9 cellular contexts compared by ENCODE assay signal in the genomic region with DNA sequence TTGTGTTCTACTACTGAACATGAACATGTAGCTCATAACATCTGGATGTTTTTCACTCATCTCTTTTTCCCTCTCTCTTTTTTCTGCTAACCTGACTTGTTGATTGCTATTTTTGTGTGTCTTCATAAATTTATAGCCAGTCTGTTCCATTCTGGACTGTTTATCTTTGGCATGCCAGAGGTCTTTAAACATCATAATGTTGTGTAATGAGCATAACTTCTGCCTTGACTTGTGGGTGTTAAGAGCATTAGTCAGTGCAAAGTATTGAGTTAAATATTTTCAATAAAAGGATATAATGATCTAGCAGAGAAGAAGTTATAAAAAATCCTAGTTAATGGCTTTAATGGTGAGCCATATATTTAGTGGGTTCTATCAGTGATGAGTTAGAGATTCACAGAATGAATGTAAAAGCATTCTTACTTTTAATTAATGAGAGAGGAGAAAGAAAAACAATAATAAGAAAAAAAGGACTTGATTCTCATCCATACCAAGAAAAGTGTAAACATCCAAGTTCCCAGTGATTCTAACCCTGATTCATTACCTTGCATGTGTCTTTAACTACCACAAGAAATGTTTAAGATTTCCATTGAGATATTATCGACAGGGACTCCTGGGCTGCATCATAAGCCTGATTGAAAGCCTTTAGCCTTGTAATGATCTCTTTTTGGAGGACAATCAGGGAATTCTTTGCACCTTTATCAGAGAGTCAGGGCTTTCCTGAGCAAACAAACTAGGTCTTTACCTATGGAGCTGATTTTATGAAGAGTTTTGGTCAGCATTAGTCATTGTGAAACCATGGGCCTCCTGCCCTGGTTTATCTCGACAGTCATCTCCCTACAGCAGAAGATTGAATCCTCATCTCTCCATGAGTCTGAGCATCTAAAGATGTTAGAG. TPM values are rescaled to one million over a fixed set of nuclear protein-coding genes. Genes with fewer than 3 reads are reported as not detected.
DNase-seq lines count a peak whose midpoint lies in the region; ATAC-seq, FAIRE-seq and TF ChIP-seq lines count a peak whose summit lies in the region.
"Had no signal": no experiment of that assay in that cellular context is flagged by ENCODE, and none has a peak within 500 bp of the region (broad histone marks: within the 10 kb centered on the region; RNA-seq: fewer than 3 reads in every experiment).

No MANE protein-coding gene starts in this region.

- peaks cover 2% of the 10 kb centered on the region for H3K36me3 Mint-ChIP-seq in T-helper 17 cell (ENCODE audit: low read depth)
- no peaks in the 10 kb centered on the region for H3K36me3 Mint-ChIP-seq in natural killer cell treated with Interleukin-12 subunit alpha and Interleukin-12 subunit beta and Interleukin-15 and Interleukin-18, amount 100 ng/mL, for 72 hours

- DNase-seq in Caki2 (ENCODE audit: low read depth) (peak; percentile 69), H54 (ENCODE audit: insufficient read length, low spot score) (no peak), RWPE2 (ENCODE audit: low spot score) (no peak), kidney tubule cell (ENCODE audit: low spot score) (peak; percentile 84), cardiac septum (ENCODE audit: low spot score) (no peak), anterior cingulate cortex (lab: John Stamatoyannopoulos, UW) (no peak), T-helper 17 cell (no peak)
- no peak for DNase-seq in natural killer cell treated with Interleukin-12 subunit alpha and Interleukin-12 subunit beta and Interleukin-15 and Interleukin-18, amount 100 ng/mL, for 72 hours (ENCODE audit: low spot score)

- H3K9me3 ChIP-seq in RWPE2 (ENCODE audit: severe bottlenecking) (no peaks in the 10 kb centered on the region), T-helper 17 cell (ENCODE audit: control insufficient read depth, low read length, poor library complexity, severe bottlenecking) (no peaks in the 10 kb centered on the region)

- no peak for TF ChIP-seq CTCF in RWPE2 (IDR thresholded peaks at IDR 0.05; ENCODE audit: poor library complexity, severe bottlenecking)

- H3K27me3 Mint-ChIP-seq in T-helper 17 cell: no peaks in the 10 kb centered on the region
- no peaks in the 10 kb centered on the region for H3K27me3 Mint-ChIP-seq in natural killer cell treated with Interleukin-12 subunit alpha and Interleukin-12 subunit beta and Interleukin-15 and Interleukin-18, amount 100 ng/mL, for 72 hours

- no peaks in the 10 kb centered on the region for H3K27me3 ChIP-seq in RWPE2 (ENCODE audit: insufficient read depth, poor library complexity, severe bottlenecking)

- H3K4me1 Mint-ChIP-seq in T-helper 17 cell: no peaks in the 10 kb centered on the region
- H3K4me1 Mint-ChIP-seq in natural killer cell treated with Interleukin-12 subunit alpha and Interleukin-12 subunit beta and Interleukin-15 and Interleukin-18, amount 100 ng/mL, for 72 hours (ENCODE audit: low read depth in 2 of 2): no peaks in the 10 kb centered on the region

- H3K36me3 ChIP-seq in RWPE2 (ENCODE audit: low read depth): no peaks in the 10 kb centered on the region

- no peaks in the 10 kb centered on the region for H3K9me3 Mint-ChIP-seq in natural killer cell treated with Interleukin-12 subunit alpha and Interleukin-12 subunit beta and Interleukin-15 and Interleukin-18, amount 100 ng/mL, for 72 hours

- peaks cover 37% of the 10 kb centered on the region for H3K4me1 ChIP-seq in RWPE2 (ENCODE audit: insufficient read depth, poor library complexity, severe bottlenecking)

- H3K27ac ChIP-seq in RWPE2 (ENCODE audit: poor library complexity, severe bottlenecking): peak overlapping the region; percentile 96

- FAIRE-seq in H54 (lab: Jason Lieb, UNC): peak; percentile 93
- FAIRE-seq: HepG2 had no signal

- peak; percentile 90 for ATAC-seq in RWPE2 (ENCODE audit: low read depth)
- no peak for ATAC-seq in T-helper 17 cell
- ATAC-seq in natural killer cell treated with Interleukin-12 subunit alpha and Interleukin-12 subunit beta and Interleukin-15 and Interleukin-18, amount 100 ng/mL, for 72 hours: no peak
- ATAC-seq: HepG2 had no signal

- intact Hi-C loops in cardiac septum (cut with DNase I): no loop called here

- in situ Hi-C loops in Caki2 (cut with HindIII; ENCODE audit: low pct_unique_long_range_greater_than_20kb, low sequenced_read_pairs): no loop called here

- TF ChIP-seq POLR2A in H54 (IDR thresholded peaks at IDR 0.05; ENCODE audit: low read depth, low read length): no peak

- H3K4me3 Mint-ChIP-seq in T-helper 17 cell: no peak overlapping the region
- H3K4me3 Mint-ChIP-seq in natural killer cell treated with Interleukin-12 subunit alpha and Interleukin-12 subunit beta and Interleukin-15 and Interleukin-18, amount 100 ng/mL, for 72 hours: no peak overlapping the region

- H3K27ac Mint-ChIP-seq in T-helper 17 cell: no peak overlapping the region
- no peak overlapping the region for H3K27ac Mint-ChIP-seq in natural killer cell treated with Interleukin-12 subunit alpha and Interleukin-12 subunit beta and Interleukin-15 and Interleukin-18, amount 100 ng/mL, for 72 hours

- H3K4me3 ChIP-seq in RWPE2 (ENCODE audit: severe bottlenecking): no peak overlapping the region

RNA-seq across cellular contexts. Expression of a gene that starts 22.9 kb away (rescaled TPM):
- 26.3 and 32.1 TPM in 2 replicates for total RNA-seq in Caki2 (2014; rRNA removed; shearing (Covaris generic); ENCODE audit: low replicate concordance)
- 97.6 TPM for total RNA-seq in cardiac septum
- 1 to 10 TPM in 1 of 2 donors, under 1 TPM in 1; 0.50 to 3.8 TPM for total RNA-seq in T-helper 17 cell
- total RNA-seq in natural killer cell treated with Interleukin-12 subunit alpha and Interleukin-12 subunit beta and Interleukin-15 and Interleukin-18, amount 100 ng/mL, for 72 hours: under 1 TPM in 1 of 2 donors, not detected in 1; 0.28 TPM

Comparison
In these comparisons a context has a peak if more than half of its experiments do, and no peak if none do; other contexts are left out.
1. DNase-seq: peak in Caki2 (single experiment) and kidney tubule cell (single experiment); none in H54 (single experiment), RWPE2 (single experiment), cardiac septum (single experiment), anterior cingulate cortex (0 of 58), T-helper 17 cell (0 of 3) and natural killer cell treated with Interleukin-12 subunit alpha and Interleukin-12 subunit beta and Interleukin-15 and Interleukin-18, amount 100 ng/mL, for 72 hours (single experiment).